1 cellular context compared by ENCODE assay signal in genomic region chr17:74373838-74374606, GRCh38.
TF ChIP-seq lines count a peak whose summit lies in the region.

No MANE protein-coding gene starts in this region.

TF ChIP-seq in HepG2, 621 proteins besides CTCF, POLR2A, EP300 and RAD21 (continued from another document and continues in another):
- TF ChIP-seq ZNF407 (CRISPR knock-in tag; IDR thresholded peaks at IDR 0.05; ENCODE audit: not compliant biosample characterization) (peak; percentile 37), ZFY (CRISPR knock-in tag; IDR thresholded peaks at IDR 0.05) (0 out of 2 replicates have a peak, but pooled peaks have one; percentile 32), HES4 (CRISPR knock-in tag; IDR thresholded peaks at IDR 0.05; ENCODE audit: borderline replicate concordance) (no peak), RFXAP (CRISPR knock-in tag; IDR thresholded peaks at IDR 0.05; ENCODE audit: borderline replicate concordance) (peak; percentile 48; the same call in 1 of the 2 replicates), ISL2 (CRISPR knock-in tag; IDR thresholded peaks at IDR 0.05) (peak; percentile 78), ZNF547 (CRISPR knock-in tag; IDR thresholded peaks at IDR 0.05) (no peak; the same call in 1 of the 2 replicates), MAFK (conservative IDR thresholded peaks at IDR 0.05 in 1 of 2, IDR thresholded peaks at IDR 0.05 in 1 of 2; ENCODE audit: low read length in 2 of 2) (0 out of 4 replicates have a peak, but pooled peaks of 1 of the 2 experiments have one; percentile 1), MTA3 (CRISPR knock-in tag; IDR thresholded peaks at IDR 0.05) (no peak), XRCC5 (optimal IDR thresholded peaks at IDR 0.05; ENCODE audit: low read length) (peak; percentile 97), MTF2 (CRISPR knock-in tag; IDR thresholded peaks at IDR 0.05; ENCODE audit: borderline replicate concordance) (peak; percentile 62; the same call in 1 of the 2 replicates), ZBTB43 (CRISPR knock-in tag; conservative IDR thresholded peaks at IDR 0.05) (peak; percentile 64), ZNF34 (CRISPR knock-in tag; IDR thresholded peaks at IDR 0.05; ENCODE audit: borderline replicate concordance) (no peak), THAP11 (CRISPR knock-in tag; IDR thresholded peaks at IDR 0.05) (peak; percentile 89), SP140L (CRISPR knock-in tag; IDR thresholded peaks at IDR 0.05; ENCODE audit: borderline replicate concordance) (no peak), NR3C1 (CRISPR knock-in tag; IDR thresholded peaks at IDR 0.05) (no peak), NFE2 (CRISPR knock-in tag; IDR thresholded peaks at IDR 0.05) (no peak), DMTF1 (CRISPR knock-in tag; IDR thresholded peaks at IDR 0.05) (no peak), NFE2L2 (IDR thresholded peaks at IDR 0.05; ENCODE audit: low read length) (no peak), RBAK (CRISPR knock-in tag; IDR thresholded peaks at IDR 0.05) (no peak), GTF3A (CRISPR knock-in tag; conservative IDR thresholded peaks at IDR 0.05) (no peak), ZMYM2 (CRISPR knock-in tag; IDR thresholded peaks at IDR 0.05) (no peak), ZNF552 (CRISPR knock-in tag; IDR thresholded peaks at IDR 0.05; ENCODE audit: borderline replicate concordance) (no peak), CENPT (CRISPR knock-in tag; IDR thresholded peaks at IDR 0.05; ENCODE audit: low read depth) (no peak), ZNF33B (CRISPR knock-in tag; IDR thresholded peaks at IDR 0.05) (no peak), ARHGAP35 (CRISPR knock-in tag; IDR thresholded peaks at IDR 0.05; ENCODE audit: borderline replicate concordance) (no peak), POLR2AphosphoS5 (IDR thresholded peaks at IDR 0.05; ENCODE audit: low read depth, low read length) (no peak), SAP130 (CRISPR knock-in tag; IDR thresholded peaks at IDR 0.05; ENCODE audit: low read depth) (peak; percentile 97), MLLT10 (CRISPR knock-in tag; IDR thresholded peaks at IDR 0.05) (no peak), ATM (IDR thresholded peaks at IDR 0.05; ENCODE audit: borderline replicate concordance) (no peak), ZNF446 (CRISPR knock-in tag; IDR thresholded peaks at IDR 0.05) (no peak; the same call in 1 of the 2 replicates), ZNF557 (CRISPR knock-in tag; IDR thresholded peaks at IDR 0.05) (no peak), JUND (CRISPR knock-in tag; IDR thresholded peaks at IDR 0.05) (peak; percentile 96)
- TF ChIP-seq, protein P1, sequence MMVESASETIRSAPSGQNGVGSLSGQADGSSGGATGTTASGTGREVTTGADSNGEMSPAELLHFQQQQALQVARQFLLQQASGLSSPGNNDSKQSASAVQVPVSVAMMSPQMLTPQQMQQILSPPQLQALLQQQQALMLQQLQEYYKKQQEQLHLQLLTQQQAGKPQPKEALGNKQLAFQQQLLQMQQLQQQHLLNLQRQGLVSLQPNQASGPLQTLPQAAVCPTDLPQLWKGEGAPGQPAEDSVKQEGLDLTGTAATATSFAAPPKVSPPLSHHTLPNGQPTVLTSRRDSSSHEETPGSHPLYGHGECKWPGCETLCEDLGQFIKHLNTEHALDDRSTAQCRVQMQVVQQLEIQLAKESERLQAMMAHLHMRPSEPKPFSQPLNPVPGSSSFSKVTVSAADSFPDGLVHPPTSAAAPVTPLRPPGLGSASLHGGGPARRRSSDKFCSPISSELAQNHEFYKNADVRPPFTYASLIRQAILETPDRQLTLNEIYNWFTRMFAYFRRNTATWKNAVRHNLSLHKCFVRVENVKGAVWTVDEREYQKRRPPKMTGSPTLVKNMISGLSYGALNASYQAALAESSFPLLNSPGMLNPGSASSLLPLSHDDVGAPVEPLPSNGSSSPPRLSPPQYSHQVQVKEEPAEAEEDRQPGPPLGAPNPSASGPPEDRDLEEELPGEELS (CRISPR knock-in tag; IDR thresholded peaks at IDR 0.05) = peak; percentile 94
- TF ChIP-seq, protein P2, sequence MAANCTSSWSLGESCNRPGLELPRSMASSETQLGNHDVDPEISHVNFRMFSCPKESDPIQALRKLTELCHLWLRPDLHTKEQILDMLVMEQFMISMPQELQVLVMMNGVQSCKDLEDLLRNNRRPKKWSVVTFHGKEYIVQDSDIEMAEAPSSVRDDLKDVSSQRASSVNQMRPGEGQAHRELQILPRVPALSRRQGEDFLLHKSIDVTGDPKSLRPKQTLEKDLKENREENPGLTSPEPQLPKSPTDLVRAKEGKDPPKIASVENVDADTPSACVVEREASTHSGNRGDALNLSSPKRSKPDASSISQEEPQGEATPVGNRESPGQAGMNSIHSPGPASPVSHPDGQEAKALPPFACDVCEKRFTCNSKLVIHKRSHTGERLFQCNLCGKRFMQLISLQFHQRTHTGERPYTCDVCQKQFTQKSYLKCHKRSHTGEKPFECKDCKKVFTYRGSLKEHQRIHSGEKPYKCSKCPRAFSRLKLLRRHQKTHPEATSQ (CRISPR knock-in tag; IDR thresholded peaks at IDR 0.05; ENCODE audit: borderline replicate concordance) = 0 out of 2 replicates have a peak, but pooled peaks have one; percentile 15
- TF ChIP-seq, protein P3, sequence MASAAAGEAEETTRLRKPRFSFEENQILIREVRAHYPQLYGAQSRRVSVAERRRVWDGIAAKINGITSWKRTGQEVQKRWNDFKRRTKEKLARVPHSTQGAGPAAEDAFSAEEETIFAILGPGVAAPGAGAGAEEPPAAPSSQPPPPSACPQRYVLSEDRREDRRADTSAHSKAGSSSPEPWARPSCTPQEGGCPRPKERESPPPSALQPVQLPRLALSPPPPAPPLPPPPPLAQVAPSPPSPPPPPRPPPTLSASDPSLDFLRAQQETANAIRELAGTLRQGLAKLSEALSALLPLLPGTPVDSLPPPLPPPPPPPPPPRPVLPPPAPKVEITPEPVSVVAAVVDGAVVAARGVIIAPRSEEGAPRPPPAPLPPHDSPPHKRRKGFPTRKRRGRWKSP (CRISPR knock-in tag; IDR thresholded peaks at IDR 0.05) = peak; percentile 65; the same call in 1 of the 2 replicates
- TF ChIP-seq, protein P4, sequence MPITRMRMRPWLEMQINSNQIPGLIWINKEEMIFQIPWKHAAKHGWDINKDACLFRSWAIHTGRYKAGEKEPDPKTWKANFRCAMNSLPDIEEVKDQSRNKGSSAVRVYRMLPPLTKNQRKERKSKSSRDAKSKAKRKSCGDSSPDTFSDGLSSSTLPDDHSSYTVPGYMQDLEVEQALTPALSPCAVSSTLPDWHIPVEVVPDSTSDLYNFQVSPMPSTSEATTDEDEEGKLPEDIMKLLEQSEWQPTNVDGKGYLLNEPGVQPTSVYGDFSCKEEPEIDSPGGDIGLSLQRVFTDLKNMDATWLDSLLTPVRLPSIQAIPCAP (CRISPR knock-in tag; IDR thresholded peaks at IDR 0.05; ENCODE audit: low read depth) = no peak
- TF ChIP-seq, protein P5, sequence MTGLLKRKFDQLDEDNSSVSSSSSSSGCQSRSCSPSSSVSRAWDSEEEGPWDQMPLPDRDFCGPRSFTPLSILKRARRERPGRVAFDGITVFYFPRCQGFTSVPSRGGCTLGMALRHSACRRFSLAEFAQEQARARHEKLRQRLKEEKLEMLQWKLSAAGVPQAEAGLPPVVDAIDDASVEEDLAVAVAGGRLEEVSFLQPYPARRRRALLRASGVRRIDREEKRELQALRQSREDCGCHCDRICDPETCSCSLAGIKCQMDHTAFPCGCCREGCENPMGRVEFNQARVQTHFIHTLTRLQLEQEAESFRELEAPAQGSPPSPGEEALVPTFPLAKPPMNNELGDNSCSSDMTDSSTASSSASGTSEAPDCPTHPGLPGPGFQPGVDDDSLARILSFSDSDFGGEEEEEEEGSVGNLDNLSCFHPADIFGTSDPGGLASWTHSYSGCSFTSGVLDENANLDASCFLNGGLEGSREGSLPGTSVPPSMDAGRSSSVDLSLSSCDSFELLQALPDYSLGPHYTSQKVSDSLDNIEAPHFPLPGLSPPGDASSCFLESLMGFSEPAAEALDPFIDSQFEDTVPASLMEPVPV (CRISPR knock-in tag; IDR thresholded peaks at IDR 0.05) = no peak
- TF ChIP-seq, protein P6, sequence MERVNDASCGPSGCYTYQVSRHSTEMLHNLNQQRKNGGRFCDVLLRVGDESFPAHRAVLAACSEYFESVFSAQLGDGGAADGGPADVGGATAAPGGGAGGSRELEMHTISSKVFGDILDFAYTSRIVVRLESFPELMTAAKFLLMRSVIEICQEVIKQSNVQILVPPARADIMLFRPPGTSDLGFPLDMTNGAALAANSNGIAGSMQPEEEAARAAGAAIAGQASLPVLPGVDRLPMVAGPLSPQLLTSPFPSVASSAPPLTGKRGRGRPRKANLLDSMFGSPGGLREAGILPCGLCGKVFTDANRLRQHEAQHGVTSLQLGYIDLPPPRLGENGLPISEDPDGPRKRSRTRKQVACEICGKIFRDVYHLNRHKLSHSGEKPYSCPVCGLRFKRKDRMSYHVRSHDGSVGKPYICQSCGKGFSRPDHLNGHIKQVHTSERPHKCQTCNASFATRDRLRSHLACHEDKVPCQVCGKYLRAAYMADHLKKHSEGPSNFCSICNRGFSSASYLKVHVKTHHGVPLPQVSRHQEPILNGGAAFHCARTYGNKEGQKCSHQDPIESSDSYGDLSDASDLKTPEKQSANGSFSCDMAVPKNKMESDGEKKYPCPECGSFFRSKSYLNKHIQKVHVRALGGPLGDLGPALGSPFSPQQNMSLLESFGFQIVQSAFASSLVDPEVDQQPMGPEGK (CRISPR knock-in tag; IDR thresholded peaks at IDR 0.05) = peak; percentile 97
